ENCODE assay signal across 18 cellular contexts in genomic region chr14:101559250-101559623, GRCh38. TPM values are rescaled to one million over a fixed set of nuclear protein-coding genes. Genes with fewer than 3 reads are reported as not detected.
DNase-seq lines count a peak whose midpoint lies in the region; ATAC-seq, FAIRE-seq and TF ChIP-seq lines count a peak whose summit lies in the region.
"Had no signal": no experiment of that assay in that cellular context is flagged by ENCODE, and none has a peak within 500 bp of the region (broad histone marks: within the 10 kb centered on the region; RNA-seq: fewer than 3 reads in every experiment).

No MANE protein-coding gene starts in this region.

- H3K36me3 ChIP-seq in adipocyte (ENCODE audit: control insufficient read depth, insufficient read depth, low read length, severe bottlenecking): no peaks in the 10 kb centered on the region
- H3K36me3 ChIP-seq in iPS-15b (ENCODE audit: control insufficient read depth, insufficient read depth, low read length): no peaks in the 10 kb centered on the region
- no peaks in the 10 kb centered on the region for H3K36me3 ChIP-seq in pancreas
- H3K36me3 ChIP-seq in upper lobe of left lung: no peaks in the 10 kb centered on the region

- ATAC-seq in pancreas (no peak), upper lobe of left lung (ENCODE audit: low FRiP score in 2 of 2) (no peak)
- ATAC-seq: foreskin keratinocyte; GM12878; naive thymus-derived CD4-positive, alpha-beta T cell had no signal

- peak overlapping the region; percentile 79 for H3K4me3 ChIP-seq in adipocyte (ENCODE audit: low read length)
- H3K4me3 ChIP-seq in iPS-15b (ENCODE audit: low read depth, low read length): peak overlapping the region; percentile 43
- H3K4me3 ChIP-seq in pancreas: peak overlapping the region in 3 of 4 donors; percentile 26 to 49 (median 42)
- peak overlapping the region; percentile 6 to 66 (median 49) for H3K4me3 ChIP-seq in upper lobe of left lung
- H3K4me3 ChIP-seq: GM12878, SK-N-MC had no signal

- no peak overlapping the region for H3K27ac ChIP-seq in pancreas
- H3K27ac ChIP-seq in upper lobe of left lung: peak overlapping the region in 3 of 4 donors; percentile 82 to 86 (median 83)
- H3K27ac ChIP-seq: C4-2B, foreskin keratinocyte, SK-N-MC had no signal

- no peak for FAIRE-seq in pancreas (lab: Jason Lieb, UNC)
- FAIRE-seq: GM12878, kidney had no signal

- intact Hi-C loops in pancreas (cut with DNase I): loop anchor here in 1 of 3 donors (10.0 kb wide), 1 partner anchor 374 kb away; no protein-coding TSS in a partner anchor

- TF ChIP-seq POLR2A in upper lobe of left lung (IDR thresholded peaks at IDR 0.05): no peak

- DNase-seq in adipocyte (ENCODE audit: low read depth): no peak
- DNase-seq in pancreas: no peak
- no peak for DNase-seq in upper lobe of left lung
- DNase-seq in NCI-H1436 treated with DMSO at 0.1 percent for 48 hours (lab: John Stamatoyannopoulos, UW): no peak
- DNase-seq in NCI-H226: no peak
- no peak for DNase-seq in globus pallidus (ENCODE audit: low spot score)
- DNase-seq: activated gamma-delta T cell; IMR-90; naive thymus-derived CD4-positive, alpha-beta T cell; NCI-H1048; NCI-H345 had no signal

- peaks cover 4% of the 10 kb centered on the region for H3K4me1 ChIP-seq in adipocyte (ENCODE audit: control insufficient read depth, insufficient read depth, low read length)
- H3K4me1 ChIP-seq in iPS-15b (ENCODE audit: control insufficient read depth, insufficient read depth, low read length): no peaks in the 10 kb centered on the region
- H3K4me1 ChIP-seq in pancreas: no peaks in the 10 kb centered on the region
- H3K4me1 ChIP-seq in upper lobe of left lung: peaks cover 0 to 29% (median 7%) of the 10 kb centered on the region in 4 donors
- H3K4me1 ChIP-seq: foreskin keratinocyte had no signal

- H3K9ac ChIP-seq in adipocyte (ENCODE audit: low read length) (peak overlapping the region; percentile 71), iPS-15b (ENCODE audit: low read depth, low read length) (no peak overlapping the region)

- no peak for TF ChIP-seq EP300 in upper lobe of left lung (IDR thresholded peaks at IDR 0.05)

- peaks cover 59% of the 10 kb centered on the region for H3K27me3 ChIP-seq in adipocyte (replicated peaks; ENCODE audit: control insufficient read depth, insufficient read depth, low read length)
- peaks cover 69% of the 10 kb centered on the region for H3K27me3 ChIP-seq in iPS-15b (ENCODE audit: control insufficient read depth, insufficient read depth, low read length)
- H3K27me3 ChIP-seq in pancreas: peaks cover 0 to 24% (median 6%) of the 10 kb centered on the region in 4 donors
- peaks cover 0 to 41% (median 23%) of the 10 kb centered on the region in 4 donors for H3K27me3 ChIP-seq in upper lobe of left lung

- peaks cover 9% of the 10 kb centered on the region for H3K9me3 ChIP-seq in adipocyte (ENCODE audit: control insufficient read depth, low read length)
- H3K9me3 ChIP-seq in iPS-15b (ENCODE audit: control insufficient read depth, insufficient read depth, low read length): peaks cover 9% of the 10 kb centered on the region
- no peaks in the 10 kb centered on the region for H3K9me3 ChIP-seq in pancreas
- H3K9me3 ChIP-seq in upper lobe of left lung: peaks cover 13 to 22% (median 15%) of the 10 kb centered on the region in 4 donors

- 59 to 64% methylated on average over 9 of the region's 9 CpGs for WGBS in pancreas, 2 donors
- WGBS in upper lobe of left lung, 2 donors: 45 to 49% methylated on average over 5 to 9 of the region's 9 CpGs

- TF ChIP-seq CTCF in pancreas (IDR thresholded peaks at IDR 0.05) (no peak), upper lobe of left lung (IDR thresholded peaks at IDR 0.05) (no peak)

RNA-seq across cellular contexts. Expression of gene DIO3, which starts 2.1 kb away (rescaled TPM):
- total RNA-seq in pancreas (1 to 10 TPM in 2 of 6 donors, under 1 TPM in 4; 0.12 to 2.1 (median 0.75) TPM), upper lobe of left lung (1 to 10 TPM in 4 of 6 donors, under 1 TPM in 2; 0.30 to 3.6 (median 1.9) TPM)
- under 1 TPM; 0.82 to 0.95 TPM for polyA plus RNA-seq in pancreas
- total RNA-seq: activated CD8-positive, alpha-beta memory T cell treated with anti-CD3 and anti-CD28 coated beads for 36 hours; foreskin keratinocyte; GM12878; IMR-90; naive thymus-derived CD4-positive, alpha-beta T cell had no signal
- polyA plus RNA-seq: foreskin keratinocyte; GM12878; IMR-90; naive thymus-derived CD4-positive, alpha-beta T cell had no signal

Comparison
In these comparisons a context has a peak if more than half of its experiments do, and no peak if none do; other contexts are left out.
1. H3K27ac ChIP-seq: peak in upper lobe of left lung (3 of 4); none in pancreas (0 of 4).
2. Peak in every context shown above with its lines, with median percentiles within 50 percentile points of each other: H3K4me3 ChIP-seq.